Comparison of ENCODE assay signal across 25 cellular contexts in genomic region chr7:151833213-151833651, GRCh38.
"Had no signal": no experiment of that assay in that cellular context is flagged by ENCODE, and none has a peak within 500 bp of the region (broad histone marks: within the 10 kb centered on the region; RNA-seq: fewer than 3 reads in every experiment).

No MANE protein-coding gene starts in this region.

- FAIRE-seq: frontal cortex, small intestine had no signal

- H3K4me3 Mint-ChIP-seq: activated CD4-positive, alpha-beta T cell treated with anti-CD3 and anti-CD28 coated beads, Interleukin-2, amount 10 ng/mL, durations not matched to agents 7 days and 5 days; activated CD8-positive, alpha-beta T cell treated with anti-CD3 and anti-CD28 coated beads, Interleukin-2, amount 10 ng/mL, durations not matched to agents 7 days and 5 days; activated naive CD8-positive, alpha-beta T cell; immature natural killer cell; nephron; stimulated activated naive B cell treated with anti-CD40 and anti-IgM and Interleukin-4, amounts not matched to agents 10 μg/mL and 1 μg/mL and 100 μg/mL, for 72 hours had no signal

- H3K27ac Mint-ChIP-seq: activated CD4-positive, alpha-beta T cell treated with anti-CD3 and anti-CD28 coated beads, Interleukin-2, amount 10 ng/mL, durations not matched to agents 7 days and 5 days; activated CD8-positive, alpha-beta T cell treated with anti-CD3 and anti-CD28 coated beads, Interleukin-2, amount 10 ng/mL, durations not matched to agents 7 days and 5 days; activated naive CD8-positive, alpha-beta T cell; nephron had no signal

- H3K9me3 ChIP-seq: body of pancreas, colonic mucosa, esophagus muscularis mucosa, left ventricle myocardium inferior, SK-N-SH, thoracic aorta, upper lobe of left lung had no signal

- H3K4me3 ChIP-seq: body of pancreas, colonic mucosa, esophagus muscularis mucosa, hepatocyte, left ventricle myocardium inferior, thoracic aorta, upper lobe of left lung had no signal

- H3K27ac ChIP-seq: body of pancreas, colonic mucosa, esophagus muscularis mucosa, hepatocyte, left ventricle myocardium inferior, parathyroid adenoma, thoracic aorta, upper lobe of left lung had no signal

- DNase-seq: activated CD4-positive, alpha-beta T cell treated with anti-CD3 and anti-CD28 coated beads, Interleukin-2, amount 10 ng/mL, durations not matched to agents 7 days and 5 days; activated CD8-positive, alpha-beta T cell treated with anti-CD3 and anti-CD28 coated beads, Interleukin-2, amount 10 ng/mL, durations not matched to agents 7 days and 5 days; activated naive CD4-positive, alpha-beta T cell; body of pancreas; colonic mucosa; glutamatergic neuron; immature natural killer cell; kidney glomerular epithelial cell; left ventricle myocardium inferior; midbrain; nucleus accumbens; small intestine; stimulated activated CD4-positive, alpha-beta T cell treated with anti-CD3 and anti-CD28 coated beads, Interleukin-2, amount 100 ng/mL, for 24 hours; stimulated activated naive B cell treated with anti-CD40 and anti-IgM and Interleukin-4, amounts not matched to agents 10 μg/mL and 1 μg/mL and 100 μg/mL, for 72 hours; upper lobe of left lung had no signal

- H3K4me1 ChIP-seq: colonic mucosa, left ventricle myocardium inferior, parathyroid adenoma had no signal

- ATAC-seq: activated CD4-positive, CD25-positive, alpha-beta regulatory T cell treated with anti-CD3 and anti-CD28 coated beads, Interleukin-2, amount 50 U/mL, for 24 hours; activated CD8-positive, alpha-beta T cell treated with anti-CD3 and anti-CD28 coated beads, Interleukin-2, amount 10 ng/mL, durations not matched to agents 7 days and 5 days; body of pancreas; sciatic nerve; stimulated activated naive B cell treated with anti-CD40 and anti-IgM and Interleukin-4, amounts not matched to agents 10 μg/mL and 1 μg/mL and 100 μg/mL, for 72 hours had no signal

- H3K27me3 ChIP-seq: body of pancreas, colonic mucosa, esophagus muscularis mucosa, hepatocyte, upper lobe of left lung had no signal

- H3K9me3 Mint-ChIP-seq: activated CD4-positive, alpha-beta T cell treated with anti-CD3 and anti-CD28 coated beads, Interleukin-2, amount 10 ng/mL, durations not matched to agents 7 days and 5 days; immature natural killer cell; nephron; stimulated activated naive B cell treated with anti-CD40 and anti-IgM and Interleukin-4, amounts not matched to agents 10 μg/mL and 1 μg/mL and 100 μg/mL, for 72 hours had no signal

- H3K36me3 ChIP-seq: colonic mucosa, esophagus muscularis mucosa, left ventricle myocardium inferior, thoracic aorta, upper lobe of left lung had no signal
